Comparison of ENCODE assay signal across 8 cellular contexts in genomic region chr14:49619730-49620129, GRCh38. TPM values are rescaled to one million over a fixed set of nuclear protein-coding genes. Genes with fewer than 3 reads are reported as not detected.
DNase-seq lines count a peak whose midpoint lies in the region; ATAC-seq and TF ChIP-seq lines count a peak whose summit lies in the region.

No MANE protein-coding gene starts in this region.

- H3K9ac ChIP-seq in fibroblast of lung (ENCODE audit: insufficient read depth, low read length) = peak overlapping the region; percentile 89

- H2AFZ ChIP-seq in fibroblast of lung (ENCODE audit: low read length) = no peak overlapping the region

- in situ Hi-C loops in G401 (cut with HindIII; ENCODE audit: low sequenced_read_pairs) = no loop called here

- H3K4me2 ChIP-seq in fibroblast of lung (ENCODE audit: extremely low read depth, insufficient read depth, low read length) = peak overlapping the region; percentile 66

- H3K27me3 ChIP-seq in SJCRH30 (no peaks in the 10 kb centered on the region), fibroblast of lung (ENCODE audit: control insufficient read depth, insufficient read depth, low read length) (no peaks in the 10 kb centered on the region)

- peaks cover 46% of the 10 kb centered on the region for H3K36me3 ChIP-seq in SJCRH30
- H3K36me3 ChIP-seq in fibroblast of lung (ENCODE audit: control insufficient read depth, insufficient read depth, low read length) = peaks cover 6% of the 10 kb centered on the region

- peaks cover 63% of the 10 kb centered on the region for H3K79me2 ChIP-seq in fibroblast of lung (ENCODE audit: control insufficient read depth, insufficient read depth, low read length)

- no peaks in the 10 kb centered on the region for H3K9me3 ChIP-seq in SJCRH30 (replicated peaks)
- no peaks in the 10 kb centered on the region for H3K9me3 ChIP-seq in fibroblast of lung (ENCODE audit: control insufficient read depth, insufficient read depth, low read depth, low read length)

- peak overlapping the region; percentile 98 for H3K4me3 ChIP-seq in GM12865 (ENCODE audit: low read depth, low read length)
- peak overlapping the region; percentile 77 for H3K4me3 ChIP-seq in SJCRH30
- peak overlapping the region; percentile 84 to 98 (median 95) for H3K4me3 ChIP-seq in fibroblast of lung (replicated peaks in 1 of 4; ENCODE audit: control extremely low read depth in 1 of 4, insufficient read depth in 1 of 4, low read depth in 3 of 4, low read length in 4 of 4)
- H3K4me3 ChIP-seq in retinal pigment epithelial cell (ENCODE audit: low read length) = peak overlapping the region; percentile 98

- no peak for ATAC-seq in GM18870 (IDR thresholded peaks at IDR 0.05; ENCODE audit: unreplicated experiment)

- peaks cover 12% of the 10 kb centered on the region; the same call in 1 of the 2 replicates for H3K4me1 ChIP-seq in SJCRH30
- H3K4me1 ChIP-seq in fibroblast of lung (ENCODE audit: control insufficient read depth, extremely low read depth, insufficient read depth, low read length) = peaks cover 12% of the 10 kb centered on the region

- DNase-seq in GM12865 (ENCODE audit: low read depth) (no peak), SJCRH30 (no peak), fibroblast of lung (ENCODE audit: low read depth in 2 of 2) (no peak), retinal pigment epithelial cell (ENCODE audit: low read depth) (no peak), G401 (ENCODE audit: low spot score) (no peak), iPS-NIHi7 (ENCODE audit: extremely low spot score) (no peak)
- DNase-seq in activated effector memory CD4-positive, alpha-beta T cell treated with Interleukin-2 at 50 U/mL for 16 hours = no peak

- no peaks in the 10 kb centered on the region for H4K20me1 ChIP-seq in fibroblast of lung (ENCODE audit: control insufficient read depth, extremely low read depth, insufficient read depth, low read length)

- H3K27ac ChIP-seq in SJCRH30 (peak overlapping the region; percentile 85), fibroblast of lung (ENCODE audit: insufficient read depth, low read length) (peak overlapping the region; percentile 98)

- no peak for TF ChIP-seq CTCF in GM12865 (IDR thresholded peaks at IDR 0.05; ENCODE audit: insufficient read depth, low read depth, low read length, missing control alignments)
- TF ChIP-seq CTCF in fibroblast of lung (conservative IDR thresholded peaks at IDR 0.05 in 1 of 2, IDR thresholded peaks at IDR 0.05 in 1 of 2; ENCODE audit: low read depth in 1 of 2, low read length in 2 of 2) = no peak
- no peak for TF ChIP-seq CTCF in retinal pigment epithelial cell (conservative IDR thresholded peaks at IDR 0.05; ENCODE audit: low read depth, low read length)

RNA-seq across cellular contexts. Expression of gene RPL36AL, which starts 0.7 kb away (rescaled TPM):
- total RNA-seq in SJCRH30 (2014; rRNA removed; shearing (Covaris generic)) = 268 and 271 TPM in 2 replicates
- total RNA-seq in fibroblast of lung = 281 and 528 TPM in 2 replicates
- polyA plus RNA-seq in fibroblast of lung = 383 and 523 TPM in 2 replicates
- 481 and 552 TPM in 2 replicates for polyA plus RNA-seq in fibroblast of lung (2012)
- polyA minus RNA-seq in fibroblast of lung (ENCODE audit: low replicate concordance) = 0.52 and 11.9 TPM in 2 replicates
- 173 and 210 TPM in 2 replicates for total RNA-seq in G401 (2014; rRNA removed; shearing (Covaris generic))

RNA-seq across cellular contexts. Expression of gene MGAT2, which starts 0.9 kb away (rescaled TPM):
- 72.0 and 72.8 TPM in 2 replicates for total RNA-seq in SJCRH30 (2014; rRNA removed; shearing (Covaris generic))
- total RNA-seq in fibroblast of lung = 50.3 and 60.4 TPM in 2 replicates
- 55.7 and 64.5 TPM in 2 replicates for polyA plus RNA-seq in fibroblast of lung
- 40.0 and 57.4 TPM in 2 replicates for polyA plus RNA-seq in fibroblast of lung (2012)
- 12.6 and 16.0 TPM in 2 replicates for polyA minus RNA-seq in fibroblast of lung (ENCODE audit: low replicate concordance)
- 47.9 and 58.3 TPM in 2 replicates for total RNA-seq in G401 (2014; rRNA removed; shearing (Covaris generic))

RNA-seq across cellular contexts. Expression of gene DNAAF2, which starts 15.3 kb away (rescaled TPM):
- 20.6 and 22.2 TPM in 2 replicates for total RNA-seq in SJCRH30 (2014; rRNA removed; shearing (Covaris generic))
- 9.1 and 10.3 TPM in 2 replicates for total RNA-seq in fibroblast of lung
- polyA plus RNA-seq in fibroblast of lung = 6.1 and 6.5 TPM in 2 replicates
- polyA plus RNA-seq in fibroblast of lung (2012) = 4.2 and 5.3 TPM in 2 replicates
- 0.12 and 0.15 TPM in 2 replicates for polyA minus RNA-seq in fibroblast of lung (ENCODE audit: low replicate concordance)
- total RNA-seq in G401 (2014; rRNA removed; shearing (Covaris generic)) = 16.2 and 21.7 TPM in 2 replicates

RNA-seq across cellular contexts. Expression of gene LRR1, which starts 21.0 kb away (rescaled TPM):
- 54.5 and 60.8 TPM in 2 replicates for total RNA-seq in SJCRH30 (2014; rRNA removed; shearing (Covaris generic))
- total RNA-seq in fibroblast of lung = 9.5 and 10.7 TPM in 2 replicates
- polyA plus RNA-seq in fibroblast of lung = 10.9 and 26.0 TPM in 2 replicates
- polyA plus RNA-seq in fibroblast of lung (2012) = 11.3 and 29.8 TPM in 2 replicates
- 1.0 and 4.0 TPM in 2 replicates for polyA minus RNA-seq in fibroblast of lung (ENCODE audit: low replicate concordance)
- 28.6 and 41.1 TPM in 2 replicates for total RNA-seq in G401 (2014; rRNA removed; shearing (Covaris generic))

RNA-seq across cellular contexts. Expression of gene RPS29, which starts 33.5 kb away (rescaled TPM):
- total RNA-seq in SJCRH30 (2014; rRNA removed; shearing (Covaris generic)) = 2,114 and 2,463 TPM in 2 replicates
- total RNA-seq in fibroblast of lung = 1,182 and 1,369 TPM in 2 replicates
- polyA plus RNA-seq in fibroblast of lung = 6,852 and 7,256 TPM in 2 replicates
- 4,212 and 4,641 TPM in 2 replicates for polyA plus RNA-seq in fibroblast of lung (2012)
- 872 and 1,088 TPM in 2 replicates for polyA minus RNA-seq in fibroblast of lung (ENCODE audit: low replicate concordance)
- total RNA-seq in G401 (2014; rRNA removed; shearing (Covaris generic)) = 3,018 and 4,408 TPM in 2 replicates
